In the genomic region with DNA sequence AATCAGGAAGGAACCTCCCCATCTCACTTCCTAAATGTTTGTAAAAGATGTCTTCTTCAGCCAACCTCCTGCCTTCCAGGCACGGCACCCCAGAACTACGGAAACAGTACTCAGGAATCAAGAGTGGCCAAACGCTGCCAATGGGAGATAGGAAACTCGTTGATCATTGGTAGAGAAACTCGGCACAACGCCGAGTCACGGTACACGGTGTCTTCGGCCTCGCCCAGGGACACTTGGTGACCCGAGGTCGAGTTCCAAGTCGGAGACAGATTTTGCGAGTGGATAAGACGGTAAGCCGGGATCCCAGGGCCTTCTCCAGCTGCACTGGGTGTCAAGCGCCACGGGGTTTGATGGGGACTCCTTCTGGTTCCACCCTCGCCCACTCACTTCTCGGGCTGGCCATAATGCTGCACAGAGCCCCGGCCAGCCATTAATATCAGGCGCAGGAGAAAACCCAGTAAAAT, we compare ENCODE assay signal across 8 cellular contexts. TPM values are rescaled to one million over a fixed set of nuclear protein-coding genes. Genes with fewer than 3 reads are reported as not detected.
DNase-seq lines count a peak whose midpoint lies in the region; ATAC-seq and TF ChIP-seq lines count a peak whose summit lies in the region.

No MANE protein-coding gene starts in this region.

- TF ChIP-seq EP300 in sigmoid colon (IDR thresholded peaks at IDR 0.05) = no peak

- CTCF ChIA-PET in MCF 10A (lab: Yijun Ruan, JAX) = interaction anchor here (0.7 to 1.0 kb wide), 2 partner anchors 75 to 129 kb away, joined by 4 read pairs; no protein-coding TSS in a partner anchor

- BruUV-seq in MCF 10A (replicated peaks; lab: Mats Ljungman, UMichigan) = no TSS peak

- H3K9me3 ChIP-seq in OCI-LY1 (ENCODE audit: low read length) (no peaks in the 10 kb centered on the region), iPS-20b (ENCODE audit: insufficient read depth, low read depth, low read length) (no peaks in the 10 kb centered on the region), sigmoid colon (no peaks in the 10 kb centered on the region)

- ATAC-seq in GM19455 (IDR thresholded peaks at IDR 0.05; ENCODE audit: unreplicated experiment) (peak; percentile 32), HG03469 (IDR thresholded peaks at IDR 0.05; ENCODE audit: unreplicated experiment) (peak; percentile 20)

- H3K27me3 Mint-ChIP-seq in MCF 10A (ENCODE audit: insufficient read depth, unreplicated experiment) = no peaks in the 10 kb centered on the region

- peak overlapping the region; percentile 95 for H3K4me2 ChIP-seq in OCI-LY1 (ENCODE audit: low read length)

- TF ChIP-seq POLR2A in sigmoid colon (IDR thresholded peaks at IDR 0.05) = no peak

- no peaks in the 10 kb centered on the region for H3K36me3 ChIP-seq in OCI-LY1 (ENCODE audit: insufficient read depth, low read length)
- H3K36me3 ChIP-seq in iPS-20b (ENCODE audit: insufficient read depth, low read depth, low read length) = no peaks in the 10 kb centered on the region
- H3K36me3 ChIP-seq in sigmoid colon = no peaks in the 10 kb centered on the region

- peak overlapping the region; percentile 71 for H3K9ac ChIP-seq in OCI-LY1 (ENCODE audit: low read length)
- H3K9ac ChIP-seq in iPS-20b (ENCODE audit: low read depth, low read length) = peak overlapping the region; percentile 91

- H3K27ac ChIP-seq in OCI-LY1 (ENCODE audit: low read depth, low read length, poor library complexity, severe bottlenecking) (no peak overlapping the region), iPS-20b (ENCODE audit: low read length) (peak overlapping the region; percentile 64), sigmoid colon (peak overlapping the region; percentile 74 to 82 (median 78))

- peak overlapping the region; percentile 74 for H3K27ac Mint-ChIP-seq in MCF 10A (ENCODE audit: low read depth, unreplicated experiment)

- DNase-seq in DMS79 (lab: John Stamatoyannopoulos, UW) (peak; percentile 75), MCF 10A (ENCODE audit: unreplicated experiment) (peak; percentile 76), sigmoid colon (peak; percentile 78), DMS153 (lab: John Stamatoyannopoulos, UW) (no peak)

- H3K79me2 ChIP-seq in OCI-LY1 (ENCODE audit: insufficient read depth, low read length) = peaks cover 42% of the 10 kb centered on the region

- H3K4me3 ChIP-seq in OCI-LY1 (ENCODE audit: low read depth, low read length, poor library complexity, severe bottlenecking) = peak overlapping the region; percentile 77
- H3K4me3 ChIP-seq in iPS-20b (ENCODE audit: low read length) = peak overlapping the region; percentile 95
- peak overlapping the region; percentile 58 to 85 (median 74) for H3K4me3 ChIP-seq in sigmoid colon

- peaks cover 20% of the 10 kb centered on the region for H3K4me1 Mint-ChIP-seq in MCF 10A (ENCODE audit: insufficient read depth, unreplicated experiment)

- no peaks in the 10 kb centered on the region for H3K27me3 ChIP-seq in OCI-LY1 (ENCODE audit: insufficient read depth, low read length)
- H3K27me3 ChIP-seq in iPS-20b (ENCODE audit: insufficient read depth, low read length) = no peaks in the 10 kb centered on the region
- no peaks in the 10 kb centered on the region for H3K27me3 ChIP-seq in sigmoid colon

- no peaks in the 10 kb centered on the region for H3K9me3 Mint-ChIP-seq in MCF 10A (ENCODE audit: unreplicated experiment)

- no peaks in the 10 kb centered on the region for H3K9me2 ChIP-seq in OCI-LY1 (ENCODE audit: low read depth, low read length)

- TF ChIP-seq CTCF in OCI-LY1 (IDR thresholded peaks at IDR 0.05; ENCODE audit: low read length) (no peak), MCF 10A (IDR thresholded peaks at IDR 0.05; ENCODE audit: unreplicated experiment) (no peak), sigmoid colon (IDR thresholded peaks at IDR 0.05) (no peak)

- peak overlapping the region; percentile 66; the same call in 1 of the 2 replicates for H2AFZ ChIP-seq in OCI-LY1 (ENCODE audit: low read length)

- H3F3A ChIP-seq in OCI-LY1 (ENCODE audit: insufficient read depth, low read length) = no peaks in the 10 kb centered on the region

- WGBS in sigmoid colon, 2 donors = 0 to 1% methylated on average over 23 of the region's 23 CpGs

- peak overlapping the region; percentile 87 for H3K4me3 Mint-ChIP-seq in MCF 10A (ENCODE audit: unreplicated experiment)

- no peaks in the 10 kb centered on the region for H4K20me1 ChIP-seq in OCI-LY1 (ENCODE audit: insufficient read depth, low read length)

- intact Hi-C loops in MCF 10A (cut with micrococcal nuclease) (loop anchor here (1.0 to 2.0 kb wide), 2 partner anchors 75 to 291 kb away; no protein-coding TSS in a partner anchor), sigmoid colon (cut with DNase I) (loop anchor here (5.0 kb wide), 1 partner anchor 506 kb away; a partner anchor contains a TSS)

- POLR2A ChIA-PET in MCF 10A (lab: Yijun Ruan, JAX) = interaction anchor here (0.6 to 2.5 kb wide), 14 partner anchors 9 to 694 kb away, joined by 3 to 11 read pairs (median 5); no protein-coding TSS in a partner anchor

- H3K36me3 Mint-ChIP-seq in MCF 10A (ENCODE audit: insufficient read depth, unreplicated experiment) = no peaks in the 10 kb centered on the region

- H3K4me1 ChIP-seq in OCI-LY1 (ENCODE audit: insufficient read depth, low read length, severe bottlenecking) = peaks cover 52% of the 10 kb centered on the region
- H3K4me1 ChIP-seq in iPS-20b (ENCODE audit: insufficient read depth, low read length) = peaks cover 21% of the 10 kb centered on the region
- peaks cover 0 to 20% (median 13%) of the 10 kb centered on the region in 4 donors for H3K4me1 ChIP-seq in sigmoid colon

RNA-seq across cellular contexts. Expression of gene KIAA0825, which starts 0.3 kb away (rescaled TPM):
- total RNA-seq in MCF 10A (2022) (2.1 and 2.5 TPM in 2 replicates), sigmoid colon (1 to 10 TPM; 2.9 to 4.6 (median 4.1) TPM)
- polyA plus RNA-seq in sigmoid colon = under 1 TPM in 2 of 3 donors, not detected in 1; 0.46 to 0.48 TPM

RNA-seq across cellular contexts. Expression of gene SLF1, which starts 0.4 kb away (rescaled TPM):
- total RNA-seq in MCF 10A (2022) (6.0 and 7.5 TPM in 2 replicates), sigmoid colon (1 to 10 TPM; 2.6 to 8.6 (median 6.8) TPM)
- polyA plus RNA-seq in sigmoid colon = 1 to 10 TPM; 1.2 to 3.1 (median 2.3) TPM
